In genomic region chr10:4512557-4513286, GRCh38 we compare ENCODE assay signal across 8 cellular contexts.
DNase-seq lines count a peak whose midpoint lies in the region; ATAC-seq, FAIRE-seq and TF ChIP-seq lines count a peak whose summit lies in the region.

No MANE protein-coding gene starts in this region.

- H3K27ac ChIP-seq in endothelial cell of umbilical vein (ENCODE audit: insufficient read depth, low read depth, low read length): no peak overlapping the region

- no peak overlapping the region for H3K4me2 ChIP-seq in endothelial cell of umbilical vein (ENCODE audit: insufficient read depth, low read length)

- no TSS peak for BruUV-seq in endothelial cell of umbilical vein (replicated peaks; lab: Mats Ljungman, UMichigan)

- CTCF ChIA-PET in endothelial cell of umbilical vein (lab: Charles Lee): interaction anchor here (0.6 to 1.2 kb wide), 3 partner anchors 144 to 1315 kb away, joined by 3 to 5 read pairs (median 3); no protein-coding TSS in a partner anchor

- no peak overlapping the region for H3K27ac Mint-ChIP-seq in neural crest cell (ENCODE audit: unreplicated experiment)

- H2AFZ ChIP-seq in endothelial cell of umbilical vein (ENCODE audit: low read depth, low read length): no peak overlapping the region

- H3K27me3 ChIP-seq in endothelial cell of umbilical vein (ENCODE audit: control insufficient read depth in 2 of 2, insufficient read depth in 2 of 2, low read length in 2 of 2): no peaks in the 10 kb centered on the region

- dilution Hi-C loops in endothelial cell of umbilical vein (cut with MboI; ENCODE audit: extremely low pct_ligation_motif_present, low sequenced_read_pairs): no loop called here

- peak; percentile 36 to 43 for TF ChIP-seq CTCF in endothelial cell of umbilical vein (IDR thresholded peaks at IDR 0.05; ENCODE audit: extremely low read depth in 1 of 2, insufficient read depth in 1 of 2, low read depth in 1 of 2, low read length in 2 of 2)
- TF ChIP-seq CTCF in neural crest cell (conservative IDR thresholded peaks at IDR 0.05): peak; percentile 63

- H3K4me1 ChIP-seq in endothelial cell of umbilical vein (ENCODE audit: control insufficient read depth, extremely low read depth, insufficient read depth, low read length): no peaks in the 10 kb centered on the region

- H3K79me2 ChIP-seq in endothelial cell of umbilical vein (ENCODE audit: control insufficient read depth, insufficient read depth, low read length): no peaks in the 10 kb centered on the region

- H3K9ac ChIP-seq in endothelial cell of umbilical vein (replicated peaks; ENCODE audit: extremely low read depth, insufficient read depth, low read length): no peak overlapping the region

- ATAC-seq in HG02840 (IDR thresholded peaks at IDR 0.05; ENCODE audit: low FRiP score, unreplicated experiment): no peak

- H3K4me3 Mint-ChIP-seq in neural crest cell: no peak overlapping the region

- H3K36me3 ChIP-seq in endothelial cell of umbilical vein (ENCODE audit: control insufficient read depth in 2 of 2, extremely low read depth in 1 of 2, insufficient read depth in 2 of 2, low read length in 2 of 2): no peaks in the 10 kb centered on the region

- H3K9me3 Mint-ChIP-seq in neural crest cell: peaks cover 4% of the 10 kb centered on the region

- FAIRE-seq in G401.6 (lab: Jason Lieb, UNC) (peak; percentile 40), endothelial cell of umbilical vein (lab: Jason Lieb, UNC) (peak; percentile 80)

- no peaks in the 10 kb centered on the region for H3K9me3 ChIP-seq in endothelial cell of umbilical vein (replicated peaks; ENCODE audit: control insufficient read depth, insufficient read depth, low read length)

- no peak for TF ChIP-seq POLR2A in endothelial cell of umbilical vein (IDR thresholded peaks at IDR 0.05; ENCODE audit: low read depth, low read length)

- peak; percentile 46 for DNase-seq in NCI-H2171 treated with DMSO at 0.1 percent for 48 hours (lab: John Stamatoyannopoulos, UW)
- peak; percentile 54 for DNase-seq in endothelial cell of umbilical vein (ENCODE audit: low read depth, low spot score)
- no peak for DNase-seq in neural crest cell (ENCODE audit: low read depth, low spot score)
- DNase-seq in OCI-M2 (lab: John Stamatoyannopoulos, UW; ENCODE audit: unreplicated experiment): no peak
- no peak for DNase-seq in NCI-H2081 treated with DMSO at 0.1 percent for 48 hours (lab: John Stamatoyannopoulos, UW)
- DNase-seq in medulla oblongata (ENCODE audit: extremely low spot score): no peak

- intact Hi-C loops in endothelial cell of umbilical vein (cut with micrococcal nuclease): loop anchor here (2.0 kb wide), 2 partner anchors 144 to 254 kb away; no protein-coding TSS in a partner anchor

- no peaks in the 10 kb centered on the region for H3K4me1 Mint-ChIP-seq in neural crest cell

- H3K36me3 Mint-ChIP-seq in neural crest cell (ENCODE audit: low read depth): no peaks in the 10 kb centered on the region

- no peaks in the 10 kb centered on the region for H3K27me3 Mint-ChIP-seq in neural crest cell (ENCODE audit: low read depth)

- POLR2A ChIA-PET in endothelial cell of umbilical vein (lab: Charles Lee): no interaction called here

- no peaks in the 10 kb centered on the region for H4K20me1 ChIP-seq in endothelial cell of umbilical vein (replicated peaks; ENCODE audit: control insufficient read depth, extremely low read depth, insufficient read depth, low read length)

- H3K9me1 ChIP-seq in endothelial cell of umbilical vein (replicated peaks; ENCODE audit: control insufficient read depth, extremely low read depth, insufficient read depth, low read length): no peaks in the 10 kb centered on the region

- H3K4me3 ChIP-seq in endothelial cell of umbilical vein (replicated peaks in 1 of 3; ENCODE audit: insufficient read depth in 1 of 3, low read depth in 1 of 3, low read length in 3 of 3): no peak overlapping the region

TF ChIP-seq in endothelial cell of umbilical vein, 7 proteins besides CTCF, POLR2A, EP300 and RAD21:
- no peak for TF ChIP-seq EZH2 (IDR thresholded peaks at IDR 0.05; ENCODE audit: borderline replicate concordance, low read depth, low read length, severe bottlenecking)
- TF ChIP-seq POLR2AphosphoS5 (IDR thresholded peaks at IDR 0.05; ENCODE audit: insufficient read depth, low read depth, low read length): no peak
- no peak for TF ChIP-seq FOS (IDR thresholded peaks at IDR 0.05; ENCODE audit: borderline replicate concordance, insufficient read depth, low read length)
- TF ChIP-seq, protein P1, sequence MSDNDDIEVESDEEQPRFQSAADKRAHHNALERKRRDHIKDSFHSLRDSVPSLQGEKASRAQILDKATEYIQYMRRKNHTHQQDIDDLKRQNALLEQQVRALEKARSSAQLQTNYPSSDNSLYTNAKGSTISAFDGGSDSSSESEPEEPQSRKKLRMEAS (IDR thresholded peaks at IDR 0.05; ENCODE audit: insufficient read depth, insufficient read length): no peak
- TF ChIP-seq JUN (IDR thresholded peaks at IDR 0.05; ENCODE audit: borderline replicate concordance, insufficient read depth, insufficient read length, low read depth): no peak
- no peak for TF ChIP-seq GATA2 (IDR thresholded peaks at IDR 0.05; ENCODE audit: insufficient read depth, insufficient read length, low read depth, low read length)
- no peak for TF ChIP-seq MYC (IDR thresholded peaks at IDR 0.05; ENCODE audit: low read depth, low read length)

Comparison
In these comparisons a context has a peak if more than half of its experiments do, and no peak if none do; other contexts are left out.
1. DNase-seq: peak in NCI-H2171 treated with DMSO at 0.1 percent for 48 hours (single experiment) and endothelial cell of umbilical vein (single experiment); none in neural crest cell (single experiment), OCI-M2 (single experiment), NCI-H2081 treated with DMSO at 0.1 percent for 48 hours (single experiment) and medulla oblongata (single experiment).